Comparison of ENCODE assay signal across 13 cellular contexts in genomic region chr16:69820926-69821541, GRCh38. TPM values are rescaled to one million over a fixed set of nuclear protein-coding genes. Genes with fewer than 3 reads are reported as not detected.
DNase-seq lines count a peak whose midpoint lies in the region; FAIRE-seq and TF ChIP-seq lines count a peak whose summit lies in the region.
"Had no signal": no experiment of that assay in that cellular context is flagged by ENCODE, and none has a peak within 500 bp of the region (broad histone marks: within the 10 kb centered on the region; RNA-seq: fewer than 3 reads in every experiment).

No MANE protein-coding gene starts in this region.

- H3K27me3 ChIP-seq in esophagus muscularis mucosa (no peaks in the 10 kb centered on the region), neural progenitor cell (no peaks in the 10 kb centered on the region), vagina (no peaks in the 10 kb centered on the region)
- H3K27me3 ChIP-seq: uterus had no signal

- H3K4me3 ChIP-seq in esophagus muscularis mucosa = peak overlapping the region in 3 of 4 donors; percentile 15 to 27 (median 27)
- no peak overlapping the region for H3K4me3 ChIP-seq in neural progenitor cell
- H3K4me3 ChIP-seq in vagina = no peak overlapping the region
- H3K4me3 ChIP-seq: K562, uterus had no signal

- H3K9me3 ChIP-seq in esophagus muscularis mucosa = no peaks in the 10 kb centered on the region
- no peaks in the 10 kb centered on the region for H3K9me3 ChIP-seq in neural progenitor cell (ENCODE audit: low read depth)
- no peaks in the 10 kb centered on the region for H3K9me3 ChIP-seq in vagina
- H3K9me3 ChIP-seq: uterus had no signal

- in situ Hi-C loops in GM13977 (cut with MboI; ENCODE audit: low pct_unique_long_range_greater_than_20kb, low sequenced_read_pairs, unreplicated experiment) = no loop called here

- TF ChIP-seq EP300 in esophagus muscularis mucosa (IDR thresholded peaks at IDR 0.05) = no peak

- H3K4me2 ChIP-seq in neural progenitor cell = no peak overlapping the region

- H3K9ac ChIP-seq in neural progenitor cell = no peak overlapping the region

- H3K4me1 ChIP-seq in esophagus muscularis mucosa = peaks cover 16 to 39% (median 20%) of the 10 kb centered on the region in 4 donors
- H3K4me1 ChIP-seq in neural progenitor cell = peaks cover 10% of the 10 kb centered on the region
- H3K4me1 ChIP-seq in vagina = no peaks in the 10 kb centered on the region
- H3K4me1 ChIP-seq: uterus had no signal

- no peaks in the 10 kb centered on the region for H3K79me2 ChIP-seq in neural progenitor cell (ENCODE audit: low read depth)

- H3K4me1 Mint-ChIP-seq in neural progenitor cell (peaks cover 19% of the 10 kb centered on the region), endothelial cell (ENCODE audit: unreplicated experiment) (peaks cover 12% of the 10 kb centered on the region)

- peaks cover 6% of the 10 kb centered on the region for H4K20me1 ChIP-seq in neural progenitor cell (ENCODE audit: low read depth)

- DNase-seq in NCI-H1694 treated with DMSO at 0.1 percent for 48 hours (lab: John Stamatoyannopoulos, UW) = peak; percentile 88
- no peak for DNase-seq in esophagus muscularis mucosa (ENCODE audit: extremely low spot score)
- no peak for DNase-seq in neural progenitor cell (ENCODE audit: low spot score)
- DNase-seq in GM13977 (ENCODE audit: low spot score) = no peak
- no peak for DNase-seq in endothelial cell (ENCODE audit: low spot score)
- DNase-seq in stimulated activated naive CD4-positive, alpha-beta T cell (lab: John Stamatoyannopoulos, UW) = no peak
- no peak for DNase-seq in vagina (ENCODE audit: extremely low spot score in 2 of 2)
- DNase-seq: activated CD4-positive, alpha-beta T cell treated with anti-CD3 and anti-CD28 coated beads, Interleukin-2, amount 50 U/mL, for 1 hour; NCI-H446; stimulated activated CD4-positive, alpha-beta T cell treated with anti-CD3 and anti-CD28 coated beads, Interleukin-4, amount 100 ng/mL, for 24 hours; uterus had no signal

- intact Hi-C loops in esophagus muscularis mucosa (cut with DNase I) (no loop called here), vagina (cut with DNase I) (no loop called here)

- no peak for TF ChIP-seq CTCF in esophagus muscularis mucosa (IDR thresholded peaks at IDR 0.05)
- no peak for TF ChIP-seq CTCF in neural progenitor cell (IDR thresholded peaks at IDR 0.05)
- TF ChIP-seq CTCF in GM13977 (IDR thresholded peaks at IDR 0.05; ENCODE audit: extremely low read depth, insufficient read depth, missing control alignments) = no peak
- no peak for TF ChIP-seq CTCF in endothelial cell (IDR thresholded peaks at IDR 0.05; ENCODE audit: unreplicated experiment)
- TF ChIP-seq CTCF in vagina (IDR thresholded peaks at IDR 0.05) = no peak

- H3K9me3 Mint-ChIP-seq in neural progenitor cell = no peaks in the 10 kb centered on the region
- H3K9me3 Mint-ChIP-seq in endothelial cell (ENCODE audit: unreplicated experiment) = no peaks in the 10 kb centered on the region

- H3F3A ChIP-seq in neural progenitor cell (ENCODE audit: low read depth) = no peaks in the 10 kb centered on the region

- H3K27ac Mint-ChIP-seq in neural progenitor cell (peak overlapping the region; percentile 60), endothelial cell (ENCODE audit: unreplicated experiment) (no peak overlapping the region)

- no peaks in the 10 kb centered on the region for H3K27me3 Mint-ChIP-seq in neural progenitor cell (ENCODE audit: insufficient read depth, low read depth)
- H3K27me3 Mint-ChIP-seq in endothelial cell (ENCODE audit: unreplicated experiment) = peaks cover 1% of the 10 kb centered on the region

- H3K36me3 ChIP-seq in esophagus muscularis mucosa (peaks cover 0 to 8% (median 0%) of the 10 kb centered on the region in 4 donors), neural progenitor cell (no peaks in the 10 kb centered on the region), vagina (no peaks in the 10 kb centered on the region)
- H3K36me3 ChIP-seq: uterus had no signal

- WGBS in esophagus muscularis mucosa = 63% methylated on average over 15 of the region's 15 CpGs

- peak overlapping the region; percentile 20 to 74 (median 67) for H3K27ac ChIP-seq in esophagus muscularis mucosa (replicated peaks in 1 of 4)
- peak overlapping the region; percentile 58 for H3K27ac ChIP-seq in neural progenitor cell
- no peak overlapping the region for H3K27ac ChIP-seq in vagina
- H3K27ac ChIP-seq: uterus had no signal

- H3K36me3 Mint-ChIP-seq in neural progenitor cell = peaks cover 7% of the 10 kb centered on the region
- H3K36me3 Mint-ChIP-seq in endothelial cell (ENCODE audit: low read depth, unreplicated experiment) = peaks cover 17% of the 10 kb centered on the region

- no peak overlapping the region for H2AFZ ChIP-seq in neural progenitor cell (replicated peaks)

- no peak overlapping the region for H3K4me3 Mint-ChIP-seq in neural progenitor cell
- H3K4me3 Mint-ChIP-seq in endothelial cell (ENCODE audit: unreplicated experiment) = no peak overlapping the region

- FAIRE-seq in A204.1 (lab: Jason Lieb, UNC) = peak; percentile 95
- FAIRE-seq: K562 had no signal

- TF ChIP-seq POLR2A in esophagus muscularis mucosa (IDR thresholded peaks at IDR 0.05; ENCODE audit: low read depth) = no peak
- TF ChIP-seq POLR2A in vagina (IDR thresholded peaks at IDR 0.05) = no peak

RNA-seq across cellular contexts. Expression of gene WWP2, which starts 58.9 kb away (rescaled TPM):
- total RNA-seq in esophagus muscularis mucosa = 10 to 100 TPM; 21.9 to 32.8 (median 27.8) TPM
- total RNA-seq in neural progenitor cell (ENCODE audit: low replicate concordance) = 24.5 and 26.8 TPM in 2 replicates
- 35.3 TPM for total RNA-seq in endothelial cell (ENCODE audit: unreplicated experiment)
- total RNA-seq in vagina = 26.0 TPM

Comparison
In these comparisons a context has a peak if more than half of its experiments do, and no peak if none do; other contexts are left out.
1. H3K4me3 ChIP-seq: peak in esophagus muscularis mucosa (3 of 4); none in neural progenitor cell (single experiment) and vagina (0 of 2).